In the genomic region with DNA sequence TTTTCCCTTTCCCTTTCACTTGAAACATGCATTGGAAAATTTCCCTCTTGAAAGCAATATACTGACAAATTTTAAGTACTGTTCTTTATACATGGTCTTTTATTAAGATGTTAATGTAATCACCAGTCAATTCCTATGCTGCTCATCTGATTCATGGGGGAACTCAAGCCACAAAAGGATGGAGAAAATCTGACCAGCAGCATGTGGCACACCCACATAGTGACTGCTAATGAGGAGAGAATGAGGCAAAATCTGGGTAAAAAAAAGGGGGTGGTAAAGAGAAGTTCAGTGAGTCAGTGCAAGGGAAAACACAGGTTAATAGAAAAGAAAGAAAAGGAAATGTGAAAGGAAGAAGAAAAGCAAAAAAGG, we compare ENCODE assay signal across 12 cellular contexts. TPM values are rescaled to one million over a fixed set of nuclear protein-coding genes. Genes with fewer than 3 reads are reported as not detected.
DNase-seq lines count a peak whose midpoint lies in the region; ATAC-seq, FAIRE-seq and TF ChIP-seq lines count a peak whose summit lies in the region.
"Had no signal": no experiment of that assay in that cellular context is flagged by ENCODE, and none has a peak within 500 bp of the region (broad histone marks: within the 10 kb centered on the region; RNA-seq: fewer than 3 reads in every experiment).

No MANE protein-coding gene starts in this region.

- POLR2A ChIA-PET in activated CD4-positive, alpha-beta memory T cell treated with anti-CD3 and anti-CD28 coated beads for 36 hours (lab: Charles Lee), result interaction anchor here (1.1 kb wide), 1 partner anchor 11 kb away, joined by 5 read pairs; a partner anchor contains a TSS

- H3K36me3 Mint-ChIP-seq in activated CD8-positive, alpha-beta memory T cell treated with anti-CD3 and anti-CD28 coated beads, Interleukin-2, amount 10 ng/mL, durations not matched to agents 7 days and 5 days, result peaks cover 23% of the 10 kb centered on the region
- peaks cover 2% of the 10 kb centered on the region for H3K36me3 Mint-ChIP-seq in activated CD4-positive, alpha-beta memory T cell treated with anti-CD3 and anti-CD28 coated beads for 36 hours

- H3K27me3 ChIP-seq in left lung, result no peaks in the 10 kb centered on the region
- no peaks in the 10 kb centered on the region for H3K27me3 ChIP-seq in thymus (ENCODE audit: control insufficient read depth, insufficient read depth)
- H3K27me3 ChIP-seq: heart left ventricle, sigmoid colon had no signal

- H3K4me3 ChIP-seq in left lung (no peak overlapping the region), thymus (ENCODE audit: low read length) (no peak overlapping the region)
- H3K4me3 ChIP-seq: sigmoid colon had no signal

- FAIRE-seq in frontal cortex (lab: Jason Lieb, UNC), result no peak

- no peaks in the 10 kb centered on the region for H3K9me3 ChIP-seq in left lung
- H3K9me3 ChIP-seq in thymus (ENCODE audit: control insufficient read depth), result no peaks in the 10 kb centered on the region
- H3K9me3 ChIP-seq: heart left ventricle, sigmoid colon had no signal

- peak overlapping the region; percentile 65 to 89 for H3K27ac ChIP-seq in left lung
- H3K27ac ChIP-seq in thymus (ENCODE audit: low read depth), result peak overlapping the region; percentile 97

- peaks cover 20 to 31% of the 10 kb centered on the region in 2 donors for H3K4me1 ChIP-seq in left lung
- peaks cover 45% of the 10 kb centered on the region for H3K4me1 ChIP-seq in thymus (ENCODE audit: control insufficient read depth, insufficient read depth, low read length)

- TF ChIP-seq CTCF in left lung (IDR thresholded peaks at IDR 0.05), result no peak

- ATAC-seq in activated CD8-positive, alpha-beta memory T cell treated with anti-CD3 and anti-CD28 coated beads, Interleukin-2, amount 10 ng/mL, durations not matched to agents 7 days and 5 days, result no peak
- ATAC-seq in left lung, result peak; percentile 20

- DNase-seq in activated CD8-positive, alpha-beta memory T cell treated with anti-CD3 and anti-CD28 coated beads, Interleukin-2, amount 10 ng/mL, durations not matched to agents 7 days and 5 days, result no peak
- no peak for DNase-seq in activated CD8-positive, alpha-beta memory T cell treated with anti-CD3 and anti-CD28 coated beads, Interleukin-2, amount 50 U/mL, for 4 hours
- no peak for DNase-seq in activated CD4-positive, alpha-beta memory T cell treated with anti-CD3 and anti-CD28 coated beads for 36 hours
- DNase-seq in left lung (no peak), frontal cortex (ENCODE audit: low spot score in 2 of 2) (no peak), Ammon's horn (ENCODE audit: low spot score) (no peak)
- no peak for DNase-seq in activated effector memory CD4-positive, alpha-beta T cell treated with anti-CD3 and anti-CD28 coated beads, Interleukin-2, amount 50 U/mL, for 16 hours
- DNase-seq: heart left ventricle, NCI-H1417, sigmoid colon, trophoblast cell had no signal

- H3K9me3 Mint-ChIP-seq in activated CD8-positive, alpha-beta memory T cell treated with anti-CD3 and anti-CD28 coated beads, Interleukin-2, amount 10 ng/mL, durations not matched to agents 7 days and 5 days (ENCODE audit: low read depth), result no peaks in the 10 kb centered on the region
- no peaks in the 10 kb centered on the region for H3K9me3 Mint-ChIP-seq in activated CD4-positive, alpha-beta memory T cell treated with anti-CD3 and anti-CD28 coated beads for 36 hours

- H3K36me3 ChIP-seq in left lung (no peaks in the 10 kb centered on the region), thymus (ENCODE audit: control insufficient read depth, insufficient read depth) (no peaks in the 10 kb centered on the region)
- H3K36me3 ChIP-seq: heart left ventricle, sigmoid colon had no signal

- peak overlapping the region; percentile 99 for H3K27ac Mint-ChIP-seq in activated CD8-positive, alpha-beta memory T cell treated with anti-CD3 and anti-CD28 coated beads, Interleukin-2, amount 10 ng/mL, durations not matched to agents 7 days and 5 days
- H3K27ac Mint-ChIP-seq in activated CD4-positive, alpha-beta memory T cell treated with anti-CD3 and anti-CD28 coated beads for 36 hours, result peak overlapping the region; percentile 82

- intact Hi-C loops in activated CD4-positive, alpha-beta memory T cell treated with anti-CD3 and anti-CD28 coated beads for 36 hours (cut with micrococcal nuclease), result no loop called here
- intact Hi-C loops in left lung (cut with DNase I), result no loop called here

- H3K4me1 Mint-ChIP-seq in activated CD8-positive, alpha-beta memory T cell treated with anti-CD3 and anti-CD28 coated beads, Interleukin-2, amount 10 ng/mL, durations not matched to agents 7 days and 5 days, result peaks cover 50% of the 10 kb centered on the region
- H3K4me1 Mint-ChIP-seq in activated CD4-positive, alpha-beta memory T cell treated with anti-CD3 and anti-CD28 coated beads for 36 hours (ENCODE audit: low read depth), result peaks cover 65% of the 10 kb centered on the region

- CTCF ChIA-PET in activated CD8-positive, alpha-beta memory T cell treated with anti-CD3 and anti-CD28 coated beads, Interleukin-2, amount 10 ng/mL, durations not matched to agents 7 days and 5 days (lab: Charles Lee), result interaction anchor here (1.6 to 2.3 kb wide), 3 partner anchors 12 to 37 kb away, joined by 4 to 6 read pairs (median 6); a partner anchor contains a TSS
- CTCF ChIA-PET in activated CD4-positive, alpha-beta memory T cell treated with anti-CD3 and anti-CD28 coated beads for 36 hours (lab: Charles Lee), result interaction anchor here (0.8 to 1.0 kb wide), 2 partner anchors 29 to 37 kb away, joined by 3 read pairs; no protein-coding TSS in a partner anchor

- peak overlapping the region; percentile 70 for H3K4me3 Mint-ChIP-seq in activated CD8-positive, alpha-beta memory T cell treated with anti-CD3 and anti-CD28 coated beads, Interleukin-2, amount 10 ng/mL, durations not matched to agents 7 days and 5 days
- peak overlapping the region; percentile 1 for H3K4me3 Mint-ChIP-seq in activated CD4-positive, alpha-beta memory T cell treated with anti-CD3 and anti-CD28 coated beads for 36 hours

- no peaks in the 10 kb centered on the region for H3K27me3 Mint-ChIP-seq in activated CD8-positive, alpha-beta memory T cell treated with anti-CD3 and anti-CD28 coated beads, Interleukin-2, amount 10 ng/mL, durations not matched to agents 7 days and 5 days
- H3K27me3 Mint-ChIP-seq in activated CD4-positive, alpha-beta memory T cell treated with anti-CD3 and anti-CD28 coated beads for 36 hours, result no peaks in the 10 kb centered on the region

RNA-seq across cellular contexts. Expression of a gene that starts 11.3 kb away (rescaled TPM):
- total RNA-seq in activated CD8-positive, alpha-beta memory T cell treated with anti-CD3 and anti-CD28 coated beads, Interleukin-2, amount 10 ng/mL, durations not matched to agents 7 days and 5 days, result 10 to 100 TPM; 47.7 to 52.2 TPM
- total RNA-seq in activated CD4-positive, alpha-beta memory T cell treated with anti-CD3 and anti-CD28 coated beads for 36 hours, result 10 to 100 TPM; 30.5 to 32.8 TPM
- 10 to 100 TPM; 22.2 to 42.0 TPM for total RNA-seq in left lung
- 16.5 TPM for polyA plus RNA-seq in thymus
- total RNA-seq in frontal cortex, result 5.3 TPM
